ENCODE assay signal across 8 cellular contexts in the genomic region with DNA sequence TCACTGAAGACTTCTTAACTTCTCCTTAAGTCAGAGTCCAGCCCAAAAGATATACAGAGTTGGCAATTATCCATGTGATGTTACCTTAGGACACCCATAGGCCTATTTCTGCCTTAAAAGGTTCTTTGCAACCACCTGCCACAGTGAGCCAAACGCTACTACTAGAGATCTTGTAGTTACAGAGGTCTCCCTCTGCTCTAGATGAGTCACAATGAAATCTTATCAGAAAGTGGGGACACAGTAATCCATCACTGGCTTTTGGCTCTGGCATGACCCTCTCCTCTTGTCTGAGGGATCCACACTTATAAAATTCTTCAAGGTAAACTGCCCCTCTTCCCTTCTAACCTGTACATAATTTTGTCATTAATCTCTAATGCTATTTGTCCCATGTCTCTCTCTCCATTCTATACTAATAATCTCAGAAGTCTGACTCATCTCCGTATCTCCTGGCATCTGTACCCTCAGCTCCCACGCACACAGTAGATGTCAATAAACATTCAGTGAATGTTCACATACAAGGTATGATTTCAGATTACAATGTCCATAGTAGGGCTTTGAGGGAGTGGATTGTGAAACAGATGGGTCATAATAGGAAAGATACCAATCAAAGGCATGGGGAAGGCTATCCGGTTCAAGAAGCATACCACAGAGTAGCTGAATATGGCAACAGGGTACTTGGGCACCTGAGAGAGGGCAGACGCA.
DNase-seq lines count a peak whose midpoint lies in the region; ATAC-seq and TF ChIP-seq lines count a peak whose summit lies in the region.

No MANE protein-coding gene starts in this region.

- H4K20me1 ChIP-seq in GM23338 (replicated peaks; ENCODE audit: insufficient read depth): peaks cover 5% of the 10 kb centered on the region; the same call in 1 of the 2 replicates
- H4K20me1 ChIP-seq in neural progenitor cell (ENCODE audit: low read depth): no peaks in the 10 kb centered on the region
- H4K20me1 ChIP-seq in GM23248 (ENCODE audit: insufficient read depth): no peaks in the 10 kb centered on the region

- H3K27me3 ChIP-seq in GM23338 (ENCODE audit: insufficient read depth): no peaks in the 10 kb centered on the region
- H3K27me3 ChIP-seq in neural progenitor cell: no peaks in the 10 kb centered on the region
- no peaks in the 10 kb centered on the region for H3K27me3 ChIP-seq in GM23248 (replicated peaks; ENCODE audit: insufficient read depth)

- H3K4me3 ChIP-seq in GM23338 (no peak overlapping the region), neural progenitor cell (no peak overlapping the region), GM23248 (no peak overlapping the region)

- peak; percentile 25 for ATAC-seq in HG03342 (IDR thresholded peaks at IDR 0.05; ENCODE audit: unreplicated experiment)
- no peak for ATAC-seq in GM23338

- H2AFZ ChIP-seq in GM23338 (no peak overlapping the region), neural progenitor cell (replicated peaks) (no peak overlapping the region), GM23248 (no peak overlapping the region)

- H3K9ac ChIP-seq in neural progenitor cell (no peak overlapping the region), GM23248 (no peak overlapping the region)

- peaks cover 59% of the 10 kb centered on the region for H3K4me1 Mint-ChIP-seq in activated naive CD8-positive, alpha-beta T cell (ENCODE audit: low read depth)
- peaks cover 46% of the 10 kb centered on the region for H3K4me1 Mint-ChIP-seq in activated naive CD8-positive, alpha-beta T cell treated with anti-CD3 and anti-CD28 coated beads for 36 hours
- H3K4me1 Mint-ChIP-seq in GM23338 (peaks cover 25% of the 10 kb centered on the region), neural progenitor cell (peaks cover 10% of the 10 kb centered on the region)

- H3K36me3 Mint-ChIP-seq in activated naive CD8-positive, alpha-beta T cell: peaks cover 8% of the 10 kb centered on the region
- peaks cover 15% of the 10 kb centered on the region for H3K36me3 Mint-ChIP-seq in activated naive CD8-positive, alpha-beta T cell treated with anti-CD3 and anti-CD28 coated beads for 36 hours
- H3K36me3 Mint-ChIP-seq in GM23338 (ENCODE audit: low read depth) (no peaks in the 10 kb centered on the region), neural progenitor cell (no peaks in the 10 kb centered on the region)

- WGBS in GM23248 (ENCODE audit: low coverage in 1 of 2, low lambda C conversion rate in 2 of 2, missing lambda C conversion rate in 2 of 2), 2 experiments: 91 to 95% methylated on average over 5 of the region's 5 CpGs

- H3K9me2 ChIP-seq in GM23338 (ENCODE audit: insufficient read depth) (no peaks in the 10 kb centered on the region), GM23248 (ENCODE audit: insufficient read depth) (peaks cover 3% of the 10 kb centered on the region; the same call in 1 of the 2 replicates)

- H3K36me3 ChIP-seq in GM23338 (ENCODE audit: insufficient read depth) (no peaks in the 10 kb centered on the region), neural progenitor cell (no peaks in the 10 kb centered on the region), GM23248 (ENCODE audit: low read depth) (no peaks in the 10 kb centered on the region)

- peaks cover 23% of the 10 kb centered on the region for H3K4me1 ChIP-seq in GM23338 (ENCODE audit: insufficient read depth)
- peaks cover 35% of the 10 kb centered on the region for H3K4me1 ChIP-seq in neural progenitor cell
- H3K4me1 ChIP-seq in GM23248 (ENCODE audit: insufficient read depth): no peaks in the 10 kb centered on the region

- peak overlapping the region; percentile 27 for H3K4me3 Mint-ChIP-seq in activated naive CD8-positive, alpha-beta T cell
- H3K4me3 Mint-ChIP-seq in activated naive CD8-positive, alpha-beta T cell treated with anti-CD3 and anti-CD28 coated beads for 36 hours: no peak overlapping the region
- H3K4me3 Mint-ChIP-seq in GM23338 (no peak overlapping the region), neural progenitor cell (no peak overlapping the region)

- no peaks in the 10 kb centered on the region for H3K27me3 Mint-ChIP-seq in activated naive CD8-positive, alpha-beta T cell
- no peaks in the 10 kb centered on the region for H3K27me3 Mint-ChIP-seq in activated naive CD8-positive, alpha-beta T cell treated with anti-CD3 and anti-CD28 coated beads for 36 hours
- H3K27me3 Mint-ChIP-seq in GM23338 (ENCODE audit: insufficient read depth, low read depth, poor library complexity) (no peaks in the 10 kb centered on the region), neural progenitor cell (ENCODE audit: insufficient read depth, low read depth) (no peaks in the 10 kb centered on the region)

- H3K27ac ChIP-seq in substantia nigra (ENCODE audit: low read depth, low read length, poor library complexity, severe bottlenecking) (peak overlapping the region; percentile 99), GM23338 (ENCODE audit: low read depth) (no peak overlapping the region), neural progenitor cell (no peak overlapping the region), GM23248 (no peak overlapping the region)

- H3K4me2 ChIP-seq in GM23338 (no peak overlapping the region), neural progenitor cell (no peak overlapping the region), GM23248 (ENCODE audit: unreplicated experiment) (no peak overlapping the region)

- H3K9me3 Mint-ChIP-seq in activated naive CD8-positive, alpha-beta T cell (ENCODE audit: low read depth): no peaks in the 10 kb centered on the region
- no peaks in the 10 kb centered on the region for H3K9me3 Mint-ChIP-seq in activated naive CD8-positive, alpha-beta T cell treated with anti-CD3 and anti-CD28 coated beads for 36 hours
- H3K9me3 Mint-ChIP-seq in GM23338 (no peaks in the 10 kb centered on the region; the same call in 2 of the 3 replicates), neural progenitor cell (no peaks in the 10 kb centered on the region)

- H3K9me3 ChIP-seq in neural progenitor cell (ENCODE audit: low read depth) (no peaks in the 10 kb centered on the region), GM23248 (ENCODE audit: low read depth) (no peaks in the 10 kb centered on the region)

- DNase-seq in activated naive CD8-positive, alpha-beta T cell treated with anti-CD3 and anti-CD28 coated beads for 36 hours: no peak
- DNase-seq in amniotic epithelial cell (ENCODE audit: low read depth) (peak; percentile 71), substantia nigra (lab: John Stamatoyannopoulos, UW) (no peak), GM23338 (ENCODE audit: low spot score) (no peak), neural progenitor cell (ENCODE audit: low spot score) (no peak), GM23248 (no peak)

- H3F3A ChIP-seq in GM23338 (replicated peaks; ENCODE audit: low read depth) (no peaks in the 10 kb centered on the region), neural progenitor cell (ENCODE audit: low read depth) (peaks cover 6% of the 10 kb centered on the region), GM23248 (ENCODE audit: insufficient read depth) (no peaks in the 10 kb centered on the region)

- peak overlapping the region; percentile 36 for H3K27ac Mint-ChIP-seq in activated naive CD8-positive, alpha-beta T cell
- H3K27ac Mint-ChIP-seq in activated naive CD8-positive, alpha-beta T cell treated with anti-CD3 and anti-CD28 coated beads for 36 hours: no peak overlapping the region
- H3K27ac Mint-ChIP-seq in GM23338: no peak overlapping the region
- H3K27ac Mint-ChIP-seq in neural progenitor cell: no peak overlapping the region

- TF ChIP-seq CTCF in GM23338 (conservative IDR thresholded peaks at IDR 0.05; ENCODE audit: low read depth in 2 of 2) (no peak), neural progenitor cell (IDR thresholded peaks at IDR 0.05) (no peak)

- in situ Hi-C loops in GM23248 (cut with MboI): no loop called here

- H3K79me2 ChIP-seq in GM23338 (replicated peaks; ENCODE audit: insufficient read depth) (peaks cover 26% of the 10 kb centered on the region), neural progenitor cell (ENCODE audit: low read depth) (no peaks in the 10 kb centered on the region), GM23248 (ENCODE audit: insufficient read depth) (no peaks in the 10 kb centered on the region)

TF ChIP-seq in GM23338, 12 proteins besides CTCF, POLR2A, EP300 and RAD21:
- TF ChIP-seq, protein P1, sequence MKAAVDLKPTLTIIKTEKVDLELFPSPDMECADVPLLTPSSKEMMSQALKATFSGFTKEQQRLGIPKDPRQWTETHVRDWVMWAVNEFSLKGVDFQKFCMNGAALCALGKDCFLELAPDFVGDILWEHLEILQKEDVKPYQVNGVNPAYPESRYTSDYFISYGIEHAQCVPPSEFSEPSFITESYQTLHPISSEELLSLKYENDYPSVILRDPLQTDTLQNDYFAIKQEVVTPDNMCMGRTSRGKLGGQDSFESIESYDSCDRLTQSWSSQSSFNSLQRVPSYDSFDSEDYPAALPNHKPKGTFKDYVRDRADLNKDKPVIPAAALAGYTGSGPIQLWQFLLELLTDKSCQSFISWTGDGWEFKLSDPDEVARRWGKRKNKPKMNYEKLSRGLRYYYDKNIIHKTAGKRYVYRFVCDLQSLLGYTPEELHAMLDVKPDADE (IDR thresholded peaks at IDR 0.05): no peak
- no peak for TF ChIP-seq NANOG (IDR thresholded peaks at IDR 0.05; ENCODE audit: borderline replicate concordance)
- TF ChIP-seq POLR2AphosphoS5 (IDR thresholded peaks at IDR 0.05; ENCODE audit: low read depth): no peak
